ENCODE assay signal across 8 cellular contexts in genomic region chr7:90211391-90212148, GRCh38. TPM values are rescaled to one million over a fixed set of nuclear protein-coding genes. Genes with fewer than 3 reads are reported as not detected.
DNase-seq lines count a peak whose midpoint lies in the region; ATAC-seq and TF ChIP-seq lines count a peak whose summit lies in the region.

TSS of gene STEAP2 (plus strand) at chr7:90211740. CDS start at chr7:90225083, 13,343 bp downstream.

- no peak for TF ChIP-seq POLR2A in erythroblast (IDR thresholded peaks at IDR 0.05; ENCODE audit: low read length)

- peak within 1 kb of the TSS; percentile 63 for H3K4me3 Mint-ChIP-seq in activated naive CD4-positive, alpha-beta T cell treated with anti-CD3 and anti-CD28 coated beads for 36 hours
- peak within 1 kb of the TSS; percentile 68 for H3K4me3 Mint-ChIP-seq in mesothelial cell of epicardium
- peak within 1 kb of the TSS; percentile 65 to 76 for H3K4me3 Mint-ChIP-seq in stimulated activated naive B cell treated with anti-CD40 and anti-IgM and Interleukin-4, amounts not matched to agents 10 μg/mL and 1 μg/mL and 100 μg/mL, for 72 hours

- CTCF ChIA-PET in activated naive CD4-positive, alpha-beta T cell treated with anti-CD3 and anti-CD28 coated beads for 36 hours (lab: Charles Lee): interaction anchor here (0.7 to 2.0 kb wide), 15 partner anchors 12 to 214 kb away, joined by 3 to 9 read pairs (median 4); partner anchors contain the start of gene STEAP1

- peak; percentile 68 for TF ChIP-seq CTCF in mesothelial cell of epicardium (IDR thresholded peaks at IDR 0.05; ENCODE audit: unreplicated experiment)

- H3K9me3 Mint-ChIP-seq in activated naive CD4-positive, alpha-beta T cell treated with anti-CD3 and anti-CD28 coated beads for 36 hours: no peaks in the 10 kb centered on the region
- no peaks in the 10 kb centered on the region for H3K9me3 Mint-ChIP-seq in mesothelial cell of epicardium
- H3K9me3 Mint-ChIP-seq in stimulated activated naive B cell treated with anti-CD40 and anti-IgM and Interleukin-4, amounts not matched to agents 10 μg/mL and 1 μg/mL and 100 μg/mL, for 72 hours: peaks cover 0 to 2% of the 10 kb centered on the region in 2 donors

- peaks cover 7% of the 10 kb centered on the region for H3K4me1 Mint-ChIP-seq in activated naive CD4-positive, alpha-beta T cell treated with anti-CD3 and anti-CD28 coated beads for 36 hours (ENCODE audit: low read depth)
- H3K4me1 Mint-ChIP-seq in mesothelial cell of epicardium: peaks cover 10% of the 10 kb centered on the region
- peaks cover 4 to 10% of the 10 kb centered on the region in 2 donors for H3K4me1 Mint-ChIP-seq in stimulated activated naive B cell treated with anti-CD40 and anti-IgM and Interleukin-4, amounts not matched to agents 10 μg/mL and 1 μg/mL and 100 μg/mL, for 72 hours

- peak; percentile 95 for ATAC-seq in HG02759 (IDR thresholded peaks at IDR 0.05; ENCODE audit: unreplicated experiment)
- ATAC-seq in stimulated activated naive B cell treated with anti-CD40 and anti-IgM and Interleukin-4, amounts not matched to agents 10 μg/mL and 1 μg/mL and 100 μg/mL, for 72 hours (replicated peaks): peak; percentile 90 to 91

- H3K36me3 Mint-ChIP-seq in activated naive CD4-positive, alpha-beta T cell treated with anti-CD3 and anti-CD28 coated beads for 36 hours (ENCODE audit: low read depth): no peaks in the 10 kb centered on the region
- no peaks in the 10 kb centered on the region for H3K36me3 Mint-ChIP-seq in mesothelial cell of epicardium
- no peaks in the 10 kb centered on the region for H3K36me3 Mint-ChIP-seq in stimulated activated naive B cell treated with anti-CD40 and anti-IgM and Interleukin-4, amounts not matched to agents 10 μg/mL and 1 μg/mL and 100 μg/mL, for 72 hours

- peaks cover 23% of the 10 kb centered on the region for H3K27me3 Mint-ChIP-seq in activated naive CD4-positive, alpha-beta T cell treated with anti-CD3 and anti-CD28 coated beads for 36 hours (ENCODE audit: low read depth)
- peaks cover 18% of the 10 kb centered on the region for H3K27me3 Mint-ChIP-seq in mesothelial cell of epicardium (ENCODE audit: low read depth)
- peaks cover 19 to 23% of the 10 kb centered on the region in 2 donors for H3K27me3 Mint-ChIP-seq in stimulated activated naive B cell treated with anti-CD40 and anti-IgM and Interleukin-4, amounts not matched to agents 10 μg/mL and 1 μg/mL and 100 μg/mL, for 72 hours

- peak; percentile 51 for DNase-seq in activated naive CD4-positive, alpha-beta T cell treated with anti-CD3 and anti-CD28 coated beads for 36 hours
- no peak for DNase-seq in activated naive CD4-positive, alpha-beta T cell treated with Interleukin-2 at 50 U/mL for 16 hours
- peak; percentile 53 for DNase-seq in NCI-H146 treated with DMSO at 0.1 percent for 48 hours (lab: John Stamatoyannopoulos, UW; ENCODE audit: unreplicated experiment)
- peak; percentile 31 for DNase-seq in activated CD4-positive, CD25-positive, alpha-beta regulatory T cell treated with anti-CD3 and anti-CD28 coated beads, Interleukin-2, amount 50 U/mL, for 72 hours
- DNase-seq in erythroblast (lab: John Stamatoyannopoulos, UW): peak; percentile 6 to 20
- peak; percentile 76 to 91 for DNase-seq in mesothelial cell of epicardium (ENCODE audit: low spot score in 2 of 2, unreplicated experiment in 2 of 2)
- peak; percentile 6 for DNase-seq in stimulated activated naive B cell treated with anti-CD40 and anti-IgM and Interleukin-4, amounts not matched to agents 10 μg/mL and 1 μg/mL and 100 μg/mL, for 72 hours

- no peak within 1 kb of the TSS for H3K27ac Mint-ChIP-seq in activated naive CD4-positive, alpha-beta T cell treated with anti-CD3 and anti-CD28 coated beads for 36 hours
- H3K27ac Mint-ChIP-seq in mesothelial cell of epicardium: peak within 1 kb of the TSS; percentile 47
- no peak within 1 kb of the TSS for H3K27ac Mint-ChIP-seq in stimulated activated naive B cell treated with anti-CD40 and anti-IgM and Interleukin-4, amounts not matched to agents 10 μg/mL and 1 μg/mL and 100 μg/mL, for 72 hours

- intact Hi-C loops in activated naive CD4-positive, alpha-beta T cell treated with anti-CD3 and anti-CD28 coated beads for 36 hours (cut with micrococcal nuclease): loop anchor here (1.0 kb wide), 1 partner anchor 57 kb away; the partner anchor contains the start of gene STEAP1

RNA-seq across cellular contexts. Expression of gene STEAP2, which starts in this region (rescaled TPM):
- not detected for total RNA-seq in activated naive CD4-positive, alpha-beta T cell treated with anti-CD3 and anti-CD28 coated beads for 36 hours
- total RNA-seq in mesothelial cell of epicardium: 2.9 to 3.4 TPM (median 3.1 TPM) in 3 replicates

Comparison
In these comparisons a context has a peak if more than half of its experiments do, and no peak if none do; other contexts are left out.
1. Peak in DNase-seq in activated naive CD4-positive, alpha-beta T cell treated with anti-CD3 and anti-CD28 coated beads for 36 hours; RNA of the gene not detected or under 1 TPM.